Comparison of ENCODE assay signal across 8 cellular contexts in genomic region chr6:144334150-144334708, GRCh38. TPM values are rescaled to one million over a fixed set of nuclear protein-coding genes. Genes with fewer than 3 reads are reported as not detected.
DNase-seq lines count a peak whose midpoint lies in the region; ATAC-seq and TF ChIP-seq lines count a peak whose summit lies in the region.

No MANE protein-coding gene starts in this region.

- no peaks in the 10 kb centered on the region for H3K9me3 ChIP-seq in trophoblast cell (ENCODE audit: insufficient read depth, low read depth, low read length)
- H3K9me3 ChIP-seq in tibial nerve: no peaks in the 10 kb centered on the region

- H3K14ac ChIP-seq in trophoblast cell (ENCODE audit: low read length): no peak overlapping the region

- no peak overlapping the region for H3K4me2 ChIP-seq in trophoblast cell (ENCODE audit: low read length)

- peak; percentile 39 for ATAC-seq in HG02610 (IDR thresholded peaks at IDR 0.05; ENCODE audit: unreplicated experiment)

- no peak overlapping the region for H2AK5ac ChIP-seq in trophoblast cell (ENCODE audit: low read length)

- H3K36me3 ChIP-seq in trophoblast cell (ENCODE audit: control insufficient read depth in 1 of 2, insufficient read depth in 2 of 2, low read length in 2 of 2): no peaks in the 10 kb centered on the region
- H3K36me3 ChIP-seq in tibial nerve: no peaks in the 10 kb centered on the region

- TF ChIP-seq EP300 in tibial nerve (IDR thresholded peaks at IDR 0.05): no peak

- no peak overlapping the region for H3K18ac ChIP-seq in trophoblast cell (ENCODE audit: low read length)

- no peak overlapping the region for H2BK120ac ChIP-seq in trophoblast cell (ENCODE audit: insufficient read depth, low read length, poor library complexity)

- no peak overlapping the region for H2BK5ac ChIP-seq in trophoblast cell (ENCODE audit: low read depth, low read length, poor library complexity)

- in situ Hi-C loops in GM13976 (cut with MboI; ENCODE audit: low sequenced_read_pairs, unreplicated experiment): no loop called here

- no peak overlapping the region for H4K8ac ChIP-seq in trophoblast cell (ENCODE audit: low read depth, low read length)

- no peak overlapping the region for H4K91ac ChIP-seq in trophoblast cell (ENCODE audit: low read depth, low read length)

- DNase-seq in GM13976 (ENCODE audit: low spot score): peak; percentile 45
- peak; percentile 32 for DNase-seq in NCI-H774 (lab: John Stamatoyannopoulos, UW)
- peak in 3 of 4 experiments; percentile 25 to 44 (median 38) for DNase-seq in activated naive CD4-positive, alpha-beta T cell (lab: John Stamatoyannopoulos, UW)
- peak; percentile 36 for DNase-seq in stimulated activated CD4-positive, alpha-beta T cell treated with anti-CD3 and anti-CD28 coated beads, Interleukin-12 subunit alpha, Interleukin-12 subunit beta, amount 100 ng/mL, for 4 hours
- no peak for DNase-seq in trophoblast cell
- no peak for DNase-seq in NCI-H2171 (lab: John Stamatoyannopoulos, UW)
- DNase-seq in tibial nerve (ENCODE audit: low spot score in 2 of 2): no peak

- no peak overlapping the region for H3K23ac ChIP-seq in trophoblast cell (ENCODE audit: low read length)

- H2AFZ ChIP-seq in trophoblast cell (ENCODE audit: insufficient read depth, low read length, poor library complexity): no peak overlapping the region

- TF ChIP-seq CTCF in GM13976 (IDR thresholded peaks at IDR 0.05; ENCODE audit: borderline replicate concordance, control extremely low read depth, extremely low read depth, insufficient read depth, missing control alignments) (no peak), tibial nerve (IDR thresholded peaks at IDR 0.05) (no peak)

- peaks cover 6% of the 10 kb centered on the region for H3K79me2 ChIP-seq in trophoblast cell (ENCODE audit: control insufficient read depth, insufficient read depth, low read length, poor library complexity)

- H3K4ac ChIP-seq in trophoblast cell (ENCODE audit: low read depth, low read length): no peak overlapping the region

- no peak overlapping the region for H2BK12ac ChIP-seq in trophoblast cell (ENCODE audit: low read length)

- H3K4me3 ChIP-seq in trophoblast cell (ENCODE audit: low read depth, low read length) (no peak overlapping the region), tibial nerve (peak overlapping the region in 1 of 4 donors; percentile 21)

- H3K27ac ChIP-seq in trophoblast cell (ENCODE audit: low read depth, low read length): no peak overlapping the region
- peak overlapping the region in 2 of 4 donors; percentile 15 to 52 for H3K27ac ChIP-seq in tibial nerve

- H3K4me1 ChIP-seq in trophoblast cell (ENCODE audit: control insufficient read depth in 1 of 2, insufficient read depth in 2 of 2, low read length in 2 of 2) (peaks cover 18 to 33% of the 10 kb centered on the region in 2 experiments), tibial nerve (peaks cover 0 to 84% (median 34%) of the 10 kb centered on the region in 4 donors)

- H4K12ac ChIP-seq in trophoblast cell (ENCODE audit: low read depth, low read length): no peak overlapping the region

- WGBS in trophoblast cell (ENCODE audit: extremely low coverage, insufficient coverage, insufficient read length): no CpG with 5 or more reads among the region's 12 CpGs
- 50 to 68% methylated on average over 12 of the region's 12 CpGs for WGBS in tibial nerve, 2 donors

- TF ChIP-seq POLR2A in tibial nerve (IDR thresholded peaks at IDR 0.05): no peak

- H3K79me1 ChIP-seq in trophoblast cell (ENCODE audit: low read length): peaks cover 2% of the 10 kb centered on the region

- H3K27me3 ChIP-seq in trophoblast cell (ENCODE audit: insufficient read depth, low read length) (no peaks in the 10 kb centered on the region), tibial nerve (no peaks in the 10 kb centered on the region)

- no peak overlapping the region for H3K9ac ChIP-seq in trophoblast cell (ENCODE audit: low read length)

RNA-seq across cellular contexts. Expression of gene UTRN, which starts 49.1 kb away (rescaled TPM):
- polyA plus RNA-seq in trophoblast cell (2013): 23.2 and 24.1 TPM in 2 replicates
- 100 to 1,000 TPM; 279 to 370 (median 307) TPM for total RNA-seq in tibial nerve

Comparison
In these comparisons a context has a peak if more than half of its experiments do, and no peak if none do; other contexts are left out.
1. DNase-seq: peak in GM13976 (single experiment), NCI-H774 (single experiment), activated naive CD4-positive, alpha-beta T cell (3 of 4) and stimulated activated CD4-positive, alpha-beta T cell treated with anti-CD3 and anti-CD28 coated beads, Interleukin-12 subunit alpha, Interleukin-12 subunit beta, amount 100 ng/mL, for 4 hours (single experiment); none in trophoblast cell (0 of 2), NCI-H2171 (single experiment) and tibial nerve (0 of 2).